Comparison of ENCODE assay signal across 18 cellular contexts in genomic region chr11:120532511-120533196, GRCh38. TPM values are rescaled to one million over a fixed set of nuclear protein-coding genes. Genes with fewer than 3 reads are reported as not detected.
A peak's percentile ranks its signal among the peaks of the same experiment; 100 is the strongest.
DNase-seq lines count a peak whose midpoint lies in the region; ATAC-seq, FAIRE-seq and TF ChIP-seq lines count a peak whose summit lies in the region.
"Had no signal": no experiment of that assay in that cellular context is flagged by ENCODE, and none has a peak within 500 bp of the region (broad histone marks: within the 10 kb centered on the region; RNA-seq: fewer than 3 reads in every experiment).

No MANE protein-coding gene starts in this region.

- in situ Hi-C loops in HepG2 (cut with HindIII; ENCODE audit: extremely low pct_ligation_motif_present, low pct_unique_long_range_greater_than_20kb) (no loop called here), astrocyte of the cerebellum (cut with HindIII; ENCODE audit: low sequenced_read_pairs) (no loop called here)

- POLR2A ChIA-PET in HepG2 (lab: Yijun Ruan, JAX), result interaction anchor here (0.5 to 2.3 kb wide), 3 partner anchors 8 to 333 kb away, joined by 3 to 10 read pairs (median 4); no protein-coding TSS in a partner anchor

- H3K36me3 ChIP-seq in HepG2 (replicated peaks in 1 of 2; ENCODE audit: control insufficient read depth in 1 of 2, insufficient read depth in 2 of 2, low read length in 2 of 2) (no peaks in the 10 kb centered on the region), right lobe of liver (no peaks in the 10 kb centered on the region)
- H3K36me3 ChIP-seq: spleen had no signal

- H3K4me3 ChIP-seq in HepG2 (replicated peaks in 1 of 3; ENCODE audit: insufficient read depth in 1 of 3, low read depth in 2 of 3, low read length in 3 of 3) (peak overlapping the region in 2 of 3 experiments; percentile 14 to 44; a peak in 2 of 6 replicates), right lobe of liver (no peak overlapping the region), astrocyte of the cerebellum (ENCODE audit: low read depth, low read length) (no peak overlapping the region)
- H3K4me3 ChIP-seq: hepatocyte, spleen had no signal

- H3K4me2 ChIP-seq in HepG2 (ENCODE audit: low read depth, low read length), result peak overlapping the region; percentile 69
- H3K4me2 ChIP-seq: hepatocyte had no signal

- ATAC-seq in HepG2, result peak; percentile 44
- no peak for ATAC-seq in right lobe of liver
- ATAC-seq in activated T-helper 17 cell treated with anti-CD3 and anti-CD28 coated beads, Interleukin-2, amount 50 U/mL, for 72 hours (replicated peaks), result no peak
- ATAC-seq in HG02973 (IDR thresholded peaks at IDR 0.05; ENCODE audit: unreplicated experiment), result no peak
- ATAC-seq: T-cell had no signal

- no peak for FAIRE-seq in HepG2 (lab: Jason Lieb, UNC)

- H3K9ac ChIP-seq in HepG2 (ENCODE audit: insufficient read depth, low read depth, low read length), result 0 out of 2 replicates have a peak overlapping the region, but pooled peaks have one; percentile 24

- TF ChIP-seq EP300 in HepG2 (IDR thresholded peaks at IDR 0.05; ENCODE audit: low read depth in 2 of 2, low read length in 2 of 2) (peak in 1 of 2 experiments; percentile 47; a peak in 2 of 4 replicates), HepG2 (CRISPR knock-in tag; IDR thresholded peaks at IDR 0.05; ENCODE audit: borderline replicate concordance) (no peak)

- no peak for TF ChIP-seq RAD21 in HepG2 (CRISPR knock-in tag; IDR thresholded peaks at IDR 0.05)

- H3K27me3 Mint-ChIP-seq in activated T-helper 17 cell treated with anti-CD3 and anti-CD28 coated beads, Interleukin-2, amount 50 U/mL, for 72 hours, result peaks cover 51% of the 10 kb centered on the region

- H3K9me3 Mint-ChIP-seq in activated T-helper 17 cell treated with anti-CD3 and anti-CD28 coated beads, Interleukin-2, amount 50 U/mL, for 72 hours, result no peaks in the 10 kb centered on the region
- H3K9me3 Mint-ChIP-seq: neural crest cell had no signal

- no peak for TF ChIP-seq CTCF in HepG2 (CRISPR knock-in tag; IDR thresholded peaks at IDR 0.05)
- no peak for TF ChIP-seq CTCF in right lobe of liver (IDR thresholded peaks at IDR 0.05)
- no peak for TF ChIP-seq CTCF in astrocyte of the cerebellum (IDR thresholded peaks at IDR 0.05; ENCODE audit: low read depth, low read length, missing control alignments)

- intact Hi-C loops in HepG2 (cut with micrococcal nuclease; ENCODE audit: unreplicated experiment), result no loop called here
- intact Hi-C loops in right lobe of liver (cut with DNase I), result no loop called here

- 2% methylated on average over 11 of the region's 11 CpGs for WGBS in HepG2 (ENCODE audit: low lambda C conversion rate)
- WGBS in right lobe of liver (ENCODE audit: insufficient coverage, low coverage, low lambda C conversion rate, missing lambda C conversion rate), result 45% methylated on average over 11 of the region's 11 CpGs

- H3K9me3 ChIP-seq in HepG2 (ENCODE audit: low read length), result no peaks in the 10 kb centered on the region
- H3K9me3 ChIP-seq in right lobe of liver, result no peaks in the 10 kb centered on the region
- H3K9me3 ChIP-seq: spleen had no signal

- no peaks in the 10 kb centered on the region for H3K36me3 Mint-ChIP-seq in activated T-helper 17 cell treated with anti-CD3 and anti-CD28 coated beads, Interleukin-2, amount 50 U/mL, for 72 hours (ENCODE audit: low read depth)
- H3K36me3 Mint-ChIP-seq: T-cell had no signal

- H4K20me1 ChIP-seq in HepG2 (ENCODE audit: insufficient read depth, low read length), result no peaks in the 10 kb centered on the region

- H3K4me1 ChIP-seq in HepG2 (ENCODE audit: insufficient read depth, low read length) (peaks cover 28% of the 10 kb centered on the region), right lobe of liver (no peaks in the 10 kb centered on the region)
- H3K4me1 ChIP-seq: spleen had no signal

- H3K27me3 ChIP-seq in HepG2 (ENCODE audit: control insufficient read depth in 1 of 2, insufficient read depth in 2 of 2, low read length in 2 of 2), result peaks cover 0 to 17% of the 10 kb centered on the region in 2 experiments; a peak in 3 of 5 replicates
- no peaks in the 10 kb centered on the region for H3K27me3 ChIP-seq in right lobe of liver

- no peak overlapping the region for H3K4me3 Mint-ChIP-seq in activated T-helper 17 cell treated with anti-CD3 and anti-CD28 coated beads, Interleukin-2, amount 50 U/mL, for 72 hours
- H3K4me3 Mint-ChIP-seq: neural crest cell, T-cell had no signal

- H2AFZ ChIP-seq in HepG2 (ENCODE audit: low read length), result no peak overlapping the region
- H2AFZ ChIP-seq: hepatocyte had no signal

- H3K27ac ChIP-seq in HepG2 (ENCODE audit: extremely low read length, insufficient read depth, low read length) (peak overlapping the region; percentile 42), right lobe of liver (no peak overlapping the region)
- H3K27ac ChIP-seq: hepatocyte, spleen had no signal

- no peak overlapping the region for H3K27ac Mint-ChIP-seq in activated T-helper 17 cell treated with anti-CD3 and anti-CD28 coated beads, Interleukin-2, amount 50 U/mL, for 72 hours
- H3K27ac Mint-ChIP-seq: T-cell had no signal

- DNase-seq in HepG2 (ENCODE audit: low spot score) (peak; percentile 63), right lobe of liver (no peak), astrocyte of the cerebellum (ENCODE audit: low read depth) (peak; percentile 57), left kidney (ENCODE audit: low read depth, low spot score) (peak; percentile 32), NOMO-1 treated with DMSO at 0.1 percent for 48 hours (lab: John Stamatoyannopoulos, UW; ENCODE audit: unreplicated experiment) (no peak), DMS 273 treated with DMSO at 0.1 percent for 48 hours (lab: John Stamatoyannopoulos, UW) (no peak)
- DNase-seq: activated CD4-positive, CD25-positive, alpha-beta regulatory T cell treated with anti-CD3 and anti-CD28 coated beads, Interleukin-2, amount 50 U/mL, for 72 hours; activated T-cell treated with anti-CD3 and anti-CD28 coated beads for 4 hours; anterior cingulate cortex; DND-41; effector CD8-positive, alpha-beta T cell; NCI-H446; spleen; T-cell had no signal

- H3K4me1 Mint-ChIP-seq in activated T-helper 17 cell treated with anti-CD3 and anti-CD28 coated beads, Interleukin-2, amount 50 U/mL, for 72 hours, result no peaks in the 10 kb centered on the region
- H3K4me1 Mint-ChIP-seq: T-cell had no signal

- no TSS peak for BruUV-seq in HepG2 (replicated peaks; lab: Mats Ljungman, UMichigan)

- no peaks in the 10 kb centered on the region for H3K79me2 ChIP-seq in HepG2 (ENCODE audit: insufficient read depth, low read length)
- H3K79me2 ChIP-seq: hepatocyte had no signal

- CTCF ChIA-PET in HepG2 (lab: Yijun Ruan, JAX; ENCODE audit: low intra/inter-chr PET ratio, low total read pairs), result no interaction called here

- TF ChIP-seq POLR2A in HepG2 (IDR thresholded peaks at IDR 0.05; ENCODE audit: insufficient read depth in 1 of 2, low read depth in 2 of 2, low read length in 2 of 2), result no peak
- TF ChIP-seq POLR2A in right lobe of liver (IDR thresholded peaks at IDR 0.05), result no peak

TF ChIP-seq in HepG2, 621 proteins besides CTCF, POLR2A, EP300 and RAD21 (continues in another document):
- TF ChIP-seq ZNF24 (IDR thresholded peaks at IDR 0.05) (peak; percentile 38; the same call in 1 of the 2 replicates), PAF1 (CRISPR knock-in tag; IDR thresholded peaks at IDR 0.05) (no peak), SOX13 (IDR thresholded peaks at IDR 0.05) (no peak), SOX13 (CRISPR knock-in tag; conservative IDR thresholded peaks at IDR 0.05 in 1 of 2, IDR thresholded peaks at IDR 0.05 in 1 of 2) (0 out of 4 replicates have a peak, but pooled peaks of 1 of the 2 experiments have one; percentile 26), ZNF605 (CRISPR knock-in tag; IDR thresholded peaks at IDR 0.05) (no peak), ATF7 (IDR thresholded peaks at IDR 0.05) (peak; percentile 68), ATF7 (CRISPR knock-in tag; IDR thresholded peaks at IDR 0.05) (no peak; the same call in 1 of the 2 replicates), MIXL1 (CRISPR knock-in tag; IDR thresholded peaks at IDR 0.05) (no peak), ZMYM3 (CRISPR knock-in tag; IDR thresholded peaks at IDR 0.05) (peak; percentile 35; the same call in 1 of the 2 replicates), NR3C1 (CRISPR knock-in tag; IDR thresholded peaks at IDR 0.05) (no peak)

RNA-seq across cellular contexts. Expression of gene GRIK4, which starts 21.1 kb away (rescaled TPM):
- 0.04 TPM in 1 of 2 replicates, not detected in the other for total RNA-seq in HepG2 (2016; rRNA removed; fragmentation: Illumina TruSeq; extraction: Trizol)
- total RNA-seq in HepG2 (2016; cell fraction: cytosol; rRNA removed; fragmentation: Illumina TruSeq; extraction: Trizol; ENCODE audit: low read depth), result not detected in 2 replicates
- not detected in 2 replicates for total RNA-seq in HepG2 (2016; cell fraction: insoluble cytoplasmic fraction; rRNA removed; fragmentation: Illumina TruSeq; extraction: Trizol)
- total RNA-seq in HepG2 (2016; cell fraction: membrane; rRNA removed; fragmentation: Illumina TruSeq; extraction: Trizol), result 0.19 and 0.24 TPM in 2 replicates
- total RNA-seq in HepG2 (2016; cell fraction: nucleus; rRNA removed; fragmentation: Illumina TruSeq; extraction: Trizol), result 0.12 TPM in 1 of 2 replicates, not detected in the other
- polyA plus RNA-seq in HepG2 (2011; rRNA removed), result 0.01 and 0.07 TPM in 2 replicates
- polyA plus RNA-seq in HepG2 (2011; cell fraction: cytosol; rRNA removed), result 0.03 TPM in 1 of 2 replicates, not detected in the other
- polyA plus RNA-seq in HepG2 (2011; cell fraction: nucleus; rRNA removed), result 0.09 TPM in 1 of 2 replicates, not detected in the other
- polyA plus RNA-seq in HepG2 (2012), result 0.04 and 0.05 TPM in 2 replicates
- 0.02 TPM in 1 of 2 replicates, not detected in the other for polyA plus RNA-seq in HepG2 (2016; cell fraction: cytosol; fragmentation: Illumina TruSeq; extraction: Trizol; ENCODE audit: low read depth)
- not detected in 2 replicates for polyA plus RNA-seq in HepG2 (2016; cell fraction: insoluble cytoplasmic fraction; fragmentation: Illumina TruSeq; extraction: Trizol; ENCODE audit: low read depth)
- 0.10 TPM in 1 of 2 replicates, not detected in the other for polyA plus RNA-seq in HepG2 (2016; cell fraction: membrane; fragmentation: Illumina TruSeq; extraction: Trizol; ENCODE audit: low read depth)
- not detected in 2 replicates for polyA plus RNA-seq in HepG2 (2016; cell fraction: nucleus; fragmentation: Illumina TruSeq; extraction: Trizol; ENCODE audit: insufficient read depth, low read depth)
- 0.64 TPM in 1 of 2 replicates, not detected in the other for polyA minus RNA-seq in HepG2 (2011; rRNA and poly(A)+ RNA removed; ENCODE audit: low replicate concordance)
- not detected in 2 replicates for polyA minus RNA-seq in HepG2 (2011; cell fraction: cytosol; rRNA and poly(A)+ RNA removed)
- not detected in 2 replicates for polyA minus RNA-seq in HepG2 (2011; cell fraction: nucleus; rRNA and poly(A)+ RNA removed)
- under 1 TPM in 2 of 6 experiments, not detected in 4; 0.07 to 0.11 TPM for total RNA-seq in right lobe of liver
- total RNA-seq in activated T-helper 17 cell treated with anti-CD3 and anti-CD28 coated beads, Interleukin-2, amount 50 U/mL, for 72 hours, result not detected

Comparison
In these comparisons a context has a peak if more than half of its experiments do, and no peak if none do; other contexts are left out.
1. DNase-seq: peak in HepG2 (single experiment), astrocyte of the cerebellum (single experiment) and left kidney (single experiment); none in right lobe of liver (0 of 3), NOMO-1 treated with DMSO at 0.1 percent for 48 hours (single experiment) and DMS 273 treated with DMSO at 0.1 percent for 48 hours (single experiment).
2. H3K4me3 ChIP-seq: peak in HepG2 (2 of 3); none in right lobe of liver (0 of 3) and astrocyte of the cerebellum (single experiment).